In genomic region chr17:9918804-9919352, GRCh38 we compare ENCODE assay signal across 18 cellular contexts. TPM values are rescaled to one million over a fixed set of nuclear protein-coding genes. Genes with fewer than 3 reads are reported as not detected.
A peak's percentile ranks its signal among the peaks of the same experiment; 100 is the strongest.
DNase-seq lines count a peak whose midpoint lies in the region; ATAC-seq, FAIRE-seq and TF ChIP-seq lines count a peak whose summit lies in the region.
"Had no signal": no experiment of that assay in that cellular context is flagged by ENCODE, and none has a peak within 500 bp of the region (broad histone marks: within the 10 kb centered on the region; RNA-seq: fewer than 3 reads in every experiment).

No MANE protein-coding gene starts in this region.

- TF ChIP-seq RAD21 in A549 (conservative IDR thresholded peaks at IDR 0.05 in 1 of 2, IDR thresholded peaks at IDR 0.05 in 1 of 2) = no peak

- peak overlapping the region; percentile 45 for H3K27ac Mint-ChIP-seq in progenitor cell of endocrine pancreas
- H3K27ac Mint-ChIP-seq in activated CD4-positive, alpha-beta T cell treated with anti-CD3 and anti-CD28 coated beads, Interleukin-2, amount 10 ng/mL, durations not matched to agents 7 days and 5 days = no peak overlapping the region
- H3K27ac Mint-ChIP-seq: CD4-positive, alpha-beta T cell had no signal

- CTCF ChIA-PET in A549 (lab: Yijun Ruan, JAX) = interaction anchor here (0.6 to 10.4 kb wide), 10 partner anchors 9 to 698 kb away, joined by 3 to 128 read pairs (median 4); no protein-coding TSS in a partner anchor
- CTCF ChIA-PET in activated CD4-positive, alpha-beta T cell treated with anti-CD3 and anti-CD28 coated beads, Interleukin-2, amount 10 ng/mL, durations not matched to agents 7 days and 5 days (lab: Charles Lee) = no interaction called here

- peak in 1 of 2 experiments; percentile 18; a peak in 2 of 6 replicates for ATAC-seq in A549
- no peak for ATAC-seq in HG03442 (IDR thresholded peaks at IDR 0.05; ENCODE audit: unreplicated experiment)
- ATAC-seq: HCT116 had no signal

- no peak for TF ChIP-seq CTCF in A549 (IDR thresholded peaks at IDR 0.05)
- no peak for TF ChIP-seq CTCF in progenitor cell of endocrine pancreas (IDR thresholded peaks at IDR 0.05; ENCODE audit: unreplicated experiment)

- no peak overlapping the region for H3K4me3 ChIP-seq in A549
- H3K4me3 ChIP-seq: BLaER1 treated with 17β-estradiol and CSF1 and Interleukin-3, amounts not matched to agents 10 nM and 100 nM; GM23248 had no signal

- H3K4me2 ChIP-seq in A549 = no peak overlapping the region
- H3K4me2 ChIP-seq: BLaER1 treated with 17β-estradiol and CSF1 and Interleukin-3, amounts not matched to agents 10 nM and 100 nM had no signal

- H3K27ac ChIP-seq in A549 (peak overlapping the region in 1 of 2 experiments; percentile 42; a peak in 2 of 6 replicates), angular gyrus (ENCODE audit: low read depth, low read length) (peak overlapping the region; percentile 11)
- H3K27ac ChIP-seq: BLaER1 treated with 17β-estradiol and CSF1 and Interleukin-3, amounts not matched to agents 10 nM and 100 nM; GM23248 had no signal

- DNase-seq in A549 (ENCODE audit: low read depth in 1 of 2, low spot score in 1 of 2) (no peak), NCI-H524 (lab: John Stamatoyannopoulos, UW) (peak; percentile 95 to 99), progenitor cell of endocrine pancreas (ENCODE audit: low spot score, unreplicated experiment) (no peak), UCSD-AML1 (lab: John Stamatoyannopoulos, UW; ENCODE audit: unreplicated experiment) (no peak)
- no peak for DNase-seq in activated CD4-positive, alpha-beta T cell treated with anti-CD3 and anti-CD28 coated beads, Interleukin-2, amount 10 ng/mL, durations not matched to agents 7 days and 5 days
- DNase-seq: 8988T; ACHN; Calu3; CD4-positive, alpha-beta T cell; DMS79; GM23248 had no signal

- no peak for TF ChIP-seq POLR2A in A549 (IDR thresholded peaks at IDR 0.05; ENCODE audit: low read length)

- H3K4me1 Mint-ChIP-seq in progenitor cell of endocrine pancreas (ENCODE audit: low read depth) = no peaks in the 10 kb centered on the region
- no peaks in the 10 kb centered on the region for H3K4me1 Mint-ChIP-seq in activated CD4-positive, alpha-beta T cell treated with anti-CD3 and anti-CD28 coated beads, Interleukin-2, amount 10 ng/mL, durations not matched to agents 7 days and 5 days

- no peak overlapping the region for H3K4me3 Mint-ChIP-seq in progenitor cell of endocrine pancreas (ENCODE audit: low read depth)
- H3K4me3 Mint-ChIP-seq in activated CD4-positive, alpha-beta T cell treated with anti-CD3 and anti-CD28 coated beads, Interleukin-2, amount 10 ng/mL, durations not matched to agents 7 days and 5 days = no peak overlapping the region
- H3K4me3 Mint-ChIP-seq: CD4-positive, alpha-beta T cell had no signal

- H3K27me3 Mint-ChIP-seq in progenitor cell of endocrine pancreas = no peaks in the 10 kb centered on the region
- H3K27me3 Mint-ChIP-seq in activated CD4-positive, alpha-beta T cell treated with anti-CD3 and anti-CD28 coated beads, Interleukin-2, amount 10 ng/mL, durations not matched to agents 7 days and 5 days = no peaks in the 10 kb centered on the region
- H3K27me3 Mint-ChIP-seq: CD4-positive, alpha-beta T cell had no signal

- 67% methylated on average over 5 of the region's 5 CpGs for WGBS in A549 (ENCODE audit: missing lambda C conversion rate)

- FAIRE-seq in A549 (lab: Jason Lieb, UNC) = no peak
- FAIRE-seq: G401.6, GM12892, H54 had no signal

- TF ChIP-seq EP300 in A549 (IDR thresholded peaks at IDR 0.05) = no peak

- peaks cover 3% of the 10 kb centered on the region for H3K9me3 Mint-ChIP-seq in progenitor cell of endocrine pancreas (ENCODE audit: low read depth)
- no peaks in the 10 kb centered on the region for H3K9me3 Mint-ChIP-seq in activated CD4-positive, alpha-beta T cell treated with anti-CD3 and anti-CD28 coated beads, Interleukin-2, amount 10 ng/mL, durations not matched to agents 7 days and 5 days
- H3K9me3 Mint-ChIP-seq: CD4-positive, alpha-beta T cell had no signal

- POLR2A ChIA-PET in A549 (lab: Yijun Ruan, JAX) = no interaction called here
- POLR2A ChIA-PET in activated CD4-positive, alpha-beta T cell treated with anti-CD3 and anti-CD28 coated beads, Interleukin-2, amount 10 ng/mL, durations not matched to agents 7 days and 5 days (lab: Charles Lee) = no interaction called here

- H3K36me3 Mint-ChIP-seq in progenitor cell of endocrine pancreas (ENCODE audit: insufficient read depth) = no peaks in the 10 kb centered on the region
- H3K36me3 Mint-ChIP-seq in activated CD4-positive, alpha-beta T cell treated with anti-CD3 and anti-CD28 coated beads, Interleukin-2, amount 10 ng/mL, durations not matched to agents 7 days and 5 days (ENCODE audit: low read depth) = no peaks in the 10 kb centered on the region

- H3K9me3 ChIP-seq in A549 = no peaks in the 10 kb centered on the region
- H3K9me3 ChIP-seq: BLaER1 treated with 17β-estradiol and CSF1 and Interleukin-3, amounts not matched to agents 10 nM and 100 nM had no signal

- H3K4me1 ChIP-seq in A549 = peaks cover 4% of the 10 kb centered on the region; the same call in 1 of the 3 replicates

TF ChIP-seq in A549, 52 proteins besides CTCF, POLR2A, EP300 and RAD21:
- TF ChIP-seq REST (IDR thresholded peaks at IDR 0.05) = peak; percentile 23; the same call in 1 of the 2 replicates
- no peak for TF ChIP-seq ZSCAN20 (CRISPR knock-in tag; IDR thresholded peaks at IDR 0.05)

RNA-seq across cellular contexts. Expression of gene RCVRN, which starts 13.8 kb away (rescaled TPM):
- not detected in 2 replicates for polyA plus RNA-seq in A549 (2011; rRNA removed)
- polyA plus RNA-seq in A549 (2012; cell fraction: cytosol; rRNA removed) = not detected in 2 replicates
- polyA plus RNA-seq in A549 (2012; cell fraction: nucleus; rRNA removed) = not detected in 2 replicates
- polyA plus RNA-seq in A549 (2017; fragmentation: RNase III; extraction: RNeasy Plus Mini Kit Qiagen cat#74134 plus additional on column Dnase treatment) = not detected in 3 replicates
- not detected in 2 replicates for polyA minus RNA-seq in A549 (2011; rRNA and poly(A)+ RNA removed)
- total RNA-seq in progenitor cell of endocrine pancreas = not detected in 2 replicates
- total RNA-seq in activated CD4-positive, alpha-beta T cell treated with anti-CD3 and anti-CD28 coated beads, Interleukin-2, amount 10 ng/mL, durations not matched to agents 7 days and 5 days = not detected
- total RNA-seq: Calu3; CD4-positive, alpha-beta T cell; GM23248 had no signal
- polyA plus RNA-seq: GM23248 had no signal

Comparison
In these comparisons a context has a peak if more than half of its experiments do, and no peak if none do; other contexts are left out.
1. DNase-seq: peak in NCI-H524 (2 of 2); none in A549 (0 of 2), progenitor cell of endocrine pancreas (single experiment), activated CD4-positive, alpha-beta T cell treated with anti-CD3 and anti-CD28 coated beads, Interleukin-2, amount 10 ng/mL, durations not matched to agents 7 days and 5 days (single experiment) and UCSD-AML1 (single experiment).